15 cellular contexts compared by ENCODE assay signal in the genomic region with DNA sequence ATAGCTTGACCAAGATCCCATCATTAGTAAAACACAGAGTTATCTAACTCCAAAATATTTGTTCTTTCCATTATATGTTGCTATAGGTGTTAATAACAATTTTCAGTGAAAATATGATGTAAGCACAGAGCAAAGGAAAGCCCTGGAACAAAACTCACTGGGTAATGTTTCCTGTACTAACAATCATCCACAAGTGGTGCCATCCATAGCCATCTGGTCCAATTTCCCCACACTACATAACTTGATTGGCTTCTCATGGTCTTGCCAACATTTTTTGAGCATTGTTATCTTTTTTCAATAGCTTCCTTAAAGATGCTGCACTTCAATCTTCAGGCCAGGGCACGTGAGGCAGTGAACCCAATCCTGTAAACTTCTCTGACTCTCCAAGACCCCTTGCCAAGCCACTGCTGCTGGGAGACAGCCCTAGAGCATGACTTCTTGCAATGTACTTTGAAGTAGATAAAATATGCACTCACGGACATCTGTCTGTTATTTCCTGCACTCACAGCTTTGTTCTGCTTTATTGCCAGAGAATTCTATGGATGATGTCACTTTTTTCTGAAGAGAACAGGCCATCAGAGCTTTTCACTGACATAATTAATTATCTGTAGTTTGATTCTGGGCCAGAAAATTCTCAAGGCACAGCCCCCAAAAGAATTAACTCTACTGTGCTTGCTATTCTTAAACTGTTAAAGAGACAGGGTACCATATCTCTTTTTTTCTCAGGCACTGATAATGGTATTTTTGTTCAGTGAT.
DNase-seq lines count a peak whose midpoint lies in the region; ATAC-seq and TF ChIP-seq lines count a peak whose summit lies in the region.
"Had no signal": no experiment of that assay in that cellular context is flagged by ENCODE, and none has a peak within 500 bp of the region (broad histone marks: within the 10 kb centered on the region; RNA-seq: fewer than 3 reads in every experiment).

No MANE protein-coding gene starts in this region.

- H3K27ac ChIP-seq in HEK293 (ENCODE audit: extremely low read depth, low read depth, low read length): no peak overlapping the region
- H3K27ac ChIP-seq in substantia nigra (ENCODE audit: low read depth, low read length, poor library complexity, severe bottlenecking): no peak overlapping the region
- no peak overlapping the region for H3K27ac ChIP-seq in caudate nucleus (ENCODE audit: low read depth, low read length)
- H3K27ac ChIP-seq: ascending aorta, upper lobe of left lung, VCaP had no signal

- no peak overlapping the region for H3K4me3 ChIP-seq in HEK293 (ENCODE audit: low read depth, low read length)
- H3K4me3 ChIP-seq: ascending aorta, upper lobe of left lung had no signal

- POLR2A ChIA-PET in HEK293 (lab: Yijun Ruan, JAX): interaction anchor here (0.9 to 2.4 kb wide), 5 partner anchors 12 to 220 kb away, joined by 3 to 14 read pairs (median 4); partner anchors contain the start of genes FILIP1 and SENP6

- peak; percentile 68 for DNase-seq in foreskin melanocyte
- DNase-seq in renal cortical epithelial cell (ENCODE audit: low read depth): peak; percentile 52
- no peak for DNase-seq in substantia nigra (lab: John Stamatoyannopoulos, UW)
- DNase-seq in caudate nucleus (lab: John Stamatoyannopoulos, UW): no peak
- no peak for DNase-seq in C1 segment of cervical spinal cord (lab: John Stamatoyannopoulos, UW)
- DNase-seq: CD8-positive, alpha-beta memory T cell; effector CD8-positive, alpha-beta T cell; GOT3; NCI-H2227 treated with DMSO at 0.1 percent for 48 hours; upper lobe of left lung had no signal

- H3K36me3 ChIP-seq in HEK293 (ENCODE audit: control insufficient read depth in 2 of 2, insufficient read depth in 1 of 2, low read length in 2 of 2): no peaks in the 10 kb centered on the region
- H3K36me3 ChIP-seq: ascending aorta, upper lobe of left lung had no signal

- H3K9me3 ChIP-seq in HEK293 (ENCODE audit: control insufficient read depth, insufficient read depth, low read depth, low read length): no peaks in the 10 kb centered on the region
- H3K9me3 ChIP-seq: ascending aorta, upper lobe of left lung had no signal

- peaks cover 12% of the 10 kb centered on the region for H3K4me1 ChIP-seq in HEK293 (ENCODE audit: control insufficient read depth, insufficient read depth, low read length)
- H3K4me1 ChIP-seq: ascending aorta, upper lobe of left lung had no signal

- ATAC-seq in SK-N-SH treated with all-trans-retinoic acid at 6 μM for 48 hours: peak; percentile 87
- ATAC-seq: stimulated activated memory B cell treated with anti-CD40 and anti-IgM and Interleukin-4, amounts not matched to agents 10 μg/mL and 1 μg/mL and 100 μg/mL, for 72 hours had no signal

- no peak for TF ChIP-seq CTCF in HEK293 (tag by site-specific recombination; IDR thresholded peaks at IDR 0.05)

- CTCF ChIA-PET in HEK293 (lab: Yijun Ruan, JAX): interaction anchor here (0.7 to 5.5 kb wide), 10 partner anchors 11 to 163 kb away, joined by 3 to 31 read pairs (median 4); no protein-coding TSS in a partner anchor

TF ChIP-seq in HEK293, 187 proteins besides CTCF, POLR2A, EP300 and RAD21 (continues in another document):
- TF ChIP-seq ZNF146 (tag by site-specific recombination; IDR thresholded peaks at IDR 0.05): no peak
- peak; percentile 49 for TF ChIP-seq GLIS1 (tag by site-specific recombination; IDR thresholded peaks at IDR 0.05)
- TF ChIP-seq KLF10 (tag by site-specific recombination; IDR thresholded peaks at IDR 0.05): 0 out of 2 replicates have a peak, but pooled peaks have one; percentile 20
- TF ChIP-seq ZNF677 (tag by site-specific recombination; IDR thresholded peaks at IDR 0.05): no peak
- TF ChIP-seq, protein P1, sequence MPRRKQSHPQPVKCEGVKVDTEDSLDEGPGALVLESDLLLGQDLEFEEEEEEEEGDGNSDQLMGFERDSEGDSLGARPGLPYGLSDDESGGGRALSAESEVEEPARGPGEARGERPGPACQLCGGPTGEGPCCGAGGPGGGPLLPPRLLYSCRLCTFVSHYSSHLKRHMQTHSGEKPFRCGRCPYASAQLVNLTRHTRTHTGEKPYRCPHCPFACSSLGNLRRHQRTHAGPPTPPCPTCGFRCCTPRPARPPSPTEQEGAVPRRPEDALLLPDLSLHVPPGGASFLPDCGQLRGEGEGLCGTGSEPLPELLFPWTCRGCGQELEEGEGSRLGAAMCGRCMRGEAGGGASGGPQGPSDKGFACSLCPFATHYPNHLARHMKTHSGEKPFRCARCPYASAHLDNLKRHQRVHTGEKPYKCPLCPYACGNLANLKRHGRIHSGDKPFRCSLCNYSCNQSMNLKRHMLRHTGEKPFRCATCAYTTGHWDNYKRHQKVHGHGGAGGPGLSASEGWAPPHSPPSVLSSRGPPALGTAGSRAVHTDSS (tag by site-specific recombination; IDR thresholded peaks at IDR 0.05): no peak
- TF ChIP-seq ZNF626 (tag by site-specific recombination; IDR thresholded peaks at IDR 0.05): no peak
- no peak for TF ChIP-seq ZNF169 (tag by site-specific recombination; IDR thresholded peaks at IDR 0.05)
- no peak for TF ChIP-seq IKZF3 (tag by site-specific recombination; IDR thresholded peaks at IDR 0.05)
- peak; percentile 30; the same call in 1 of the 2 replicates for TF ChIP-seq ZNF629 (tag by site-specific recombination; IDR thresholded peaks at IDR 0.05)
- TF ChIP-seq, protein P2, sequence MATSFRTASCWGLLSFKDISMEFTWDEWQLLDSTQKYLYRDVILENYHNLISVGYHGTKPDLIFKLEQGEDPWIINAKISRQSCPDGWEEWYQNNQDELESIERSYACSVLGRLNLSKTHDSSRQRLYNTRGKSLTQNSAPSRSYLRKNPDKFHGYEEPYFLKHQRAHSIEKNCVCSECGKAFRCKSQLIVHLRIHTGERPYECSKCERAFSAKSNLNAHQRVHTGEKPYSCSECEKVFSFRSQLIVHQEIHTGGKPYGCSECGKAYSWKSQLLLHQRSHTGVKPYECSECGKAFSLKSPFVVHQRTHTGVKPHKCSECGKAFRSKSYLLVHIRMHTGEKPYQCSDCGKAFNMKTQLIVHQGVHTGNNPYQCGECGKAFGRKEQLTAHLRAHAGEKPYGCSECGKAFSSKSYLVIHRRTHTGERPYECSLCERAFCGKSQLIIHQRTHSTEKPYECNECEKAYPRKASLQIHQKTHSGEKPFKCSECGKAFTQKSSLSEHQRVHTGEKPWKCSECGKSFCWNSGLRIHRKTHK (tag by site-specific recombination; IDR thresholded peaks at IDR 0.05): no peak
- no peak for TF ChIP-seq RBAK (tag by site-specific recombination; IDR thresholded peaks at IDR 0.05)
- no peak for TF ChIP-seq ZNF580 (tag by site-specific recombination; IDR thresholded peaks at IDR 0.05)
- peak; percentile 54 for TF ChIP-seq ZNF366 (tag by site-specific recombination; conservative IDR thresholded peaks at IDR 0.05)

TF ChIP-seq in SK-N-SH treated with all-trans-retinoic acid at 6 μM for 48 hours, 23 proteins besides CTCF, POLR2A, EP300 and RAD21:
- TF ChIP-seq, protein P3, sequence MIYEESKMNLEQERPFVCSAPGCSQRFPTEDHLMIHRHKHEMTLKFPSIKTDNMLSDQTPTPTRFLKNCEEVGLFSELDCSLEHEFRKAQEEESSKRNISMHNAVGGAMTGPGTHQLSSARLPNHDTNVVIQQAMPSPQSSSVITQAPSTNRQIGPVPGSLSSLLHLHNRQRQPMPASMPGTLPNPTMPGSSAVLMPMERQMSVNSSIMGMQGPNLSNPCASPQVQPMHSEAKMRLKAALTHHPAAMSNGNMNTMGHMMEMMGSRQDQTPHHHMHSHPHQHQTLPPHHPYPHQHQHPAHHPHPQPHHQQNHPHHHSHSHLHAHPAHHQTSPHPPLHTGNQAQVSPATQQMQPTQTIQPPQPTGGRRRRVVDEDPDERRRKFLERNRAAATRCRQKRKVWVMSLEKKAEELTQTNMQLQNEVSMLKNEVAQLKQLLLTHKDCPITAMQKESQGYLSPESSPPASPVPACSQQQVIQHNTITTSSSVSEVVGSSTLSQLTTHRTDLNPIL (CRISPR knock-in tag; IDR thresholded peaks at IDR 0.05; ENCODE audit: low read depth): peak; percentile 97
- TF ChIP-seq ISL1 (CRISPR knock-in tag; IDR thresholded peaks at IDR 0.05) (peak; percentile 94), ZFP3 (CRISPR knock-in tag; IDR thresholded peaks at IDR 0.05) (0 out of 2 replicates have a peak, but pooled peaks have one; percentile 65), GLIS3 (CRISPR knock-in tag; IDR thresholded peaks at IDR 0.05) (peak; percentile 62; the same call in 1 of the 2 replicates), BACH2 (CRISPR knock-in tag; IDR thresholded peaks at IDR 0.05; ENCODE audit: borderline replicate concordance) (no peak), OSR1 (CRISPR knock-in tag; IDR thresholded peaks at IDR 0.05) (no peak), ARNTL (CRISPR knock-in tag; IDR thresholded peaks at IDR 0.05; ENCODE audit: borderline replicate concordance, low read depth) (peak; percentile 8; the same call in 1 of the 2 replicates), TOX (CRISPR knock-in tag; IDR thresholded peaks at IDR 0.05; ENCODE audit: borderline replicate concordance) (no peak), RARB (CRISPR knock-in tag; IDR thresholded peaks at IDR 0.05) (no peak), TCF4 (CRISPR knock-in tag; IDR thresholded peaks at IDR 0.05; ENCODE audit: borderline replicate concordance) (peak; percentile 54; the same call in 1 of the 2 replicates), SNAI2 (CRISPR knock-in tag; IDR thresholded peaks at IDR 0.05) (0 out of 2 replicates have a peak, but pooled peaks have one; percentile 73), ZNF565 (CRISPR knock-in tag; conservative IDR thresholded peaks at IDR 0.05; ENCODE audit: low read depth) (0 out of 2 replicates have a peak, but pooled peaks have one; percentile 11), ZFP30 (CRISPR knock-in tag; IDR thresholded peaks at IDR 0.05) (no peak), POU6F1 (CRISPR knock-in tag; IDR thresholded peaks at IDR 0.05; ENCODE audit: borderline replicate concordance, low read depth) (no peak), ESRRG (CRISPR knock-in tag; IDR thresholded peaks at IDR 0.05) (0 out of 2 replicates have a peak, but pooled peaks have one; percentile 18)
TF ChIP-seq in SK-N-SH treated with all-trans-retinoic acid at 6 μM for 48 hours: peak in this region for 9.

Comparison
In these comparisons a context has a peak if more than half of its experiments do, and no peak if none do; other contexts are left out.
1. DNase-seq: peak in foreskin melanocyte (single experiment) and renal cortical epithelial cell (single experiment); none in substantia nigra (0 of 49), caudate nucleus (0 of 61) and C1 segment of cervical spinal cord (0 of 14).
2. Of the 2 proteins assayed by ChIP-seq in both HEK293 and SK-N-SH treated with all-trans-retinoic acid at 6 μM for 48 hours: peak only in HEK293: none; only in SK-N-SH treated with all-trans-retinoic acid at 6 μM for 48 hours: ZFP3; in both: none; in neither: 1.